In genomic region chr5:88839238-88839637, GRCh38 we compare ENCODE assay signal across 18 cellular contexts. TPM values are rescaled to one million over a fixed set of nuclear protein-coding genes. Genes with fewer than 3 reads are reported as not detected.
DNase-seq lines count a peak whose midpoint lies in the region; ATAC-seq and TF ChIP-seq lines count a peak whose summit lies in the region.
"Had no signal": no experiment of that assay in that cellular context is flagged by ENCODE, and none has a peak within 500 bp of the region (broad histone marks: within the 10 kb centered on the region; RNA-seq: fewer than 3 reads in every experiment).

No MANE protein-coding gene starts in this region.

- H3K9me3 ChIP-seq in HEK293 (ENCODE audit: control insufficient read depth, insufficient read depth, low read depth, low read length) (no peaks in the 10 kb centered on the region), psoas muscle (no peaks in the 10 kb centered on the region), uterus (no peaks in the 10 kb centered on the region)
- H3K9me3 ChIP-seq: SJCRH30 had no signal

- 72 to 84% (median 80%) methylated on average over 4 of the region's 4 CpGs for WGBS in psoas muscle, 3 donors

- peaks cover 69% of the 10 kb centered on the region for H3K4me1 Mint-ChIP-seq in activated B cell treated with CpG ODN at 0.5 μM for 24 hours

- TF ChIP-seq CTCF in HEK293 (tag by site-specific recombination; IDR thresholded peaks at IDR 0.05) = no peak
- TF ChIP-seq CTCF in activated B cell treated with CpG ODN at 0.5 μM for 24 hours (IDR thresholded peaks at IDR 0.05) = no peak
- TF ChIP-seq CTCF in psoas muscle (IDR thresholded peaks at IDR 0.05) = no peak
- TF ChIP-seq CTCF in uterus (IDR thresholded peaks at IDR 0.05) = no peak

- POLR2A ChIA-PET in HEK293 (lab: Yijun Ruan, JAX) (no interaction called here), activated B cell treated with CpG ODN at 0.5 μM for 24 hours (lab: Charles Lee) (interaction anchor here (0.6 to 2.7 kb wide), 4 partner anchors 10 to 479 kb away, joined by 4 to 10 read pairs (median 4); partner anchors contain the start of gene MEF2C)

- H3K4me3 Mint-ChIP-seq in activated B cell treated with CpG ODN at 0.5 μM for 24 hours = no peak overlapping the region
- H3K4me3 Mint-ChIP-seq: CD8-positive, alpha-beta T cell; HFFc6 had no signal

- no peak for DNase-seq in activated B cell treated with CpG ODN at 0.5 μM for 24 hours
- DNase-seq in psoas muscle = no peak
- DNase-seq in uterus = no peak
- no peak for DNase-seq in HuH-7.5 (ENCODE audit: low spot score)
- no peak for DNase-seq in NCI-H146 (lab: John Stamatoyannopoulos, UW)
- DNase-seq: C1 segment of cervical spinal cord; CD8-positive, alpha-beta T cell; DND-41; HFFc6; KBM-7; NCI-H1092; NCI-H1436; NCI-H1930; NCI-H69; SJCRH30 had no signal

- no peaks in the 10 kb centered on the region for H3K27me3 ChIP-seq in psoas muscle (ENCODE audit: insufficient read depth in 3 of 3, low read length in 2 of 3)
- H3K27me3 ChIP-seq in uterus = no peaks in the 10 kb centered on the region
- H3K27me3 ChIP-seq: SJCRH30 had no signal

- intact Hi-C loops in activated B cell treated with CpG ODN at 0.5 μM for 24 hours (cut with micrococcal nuclease) (no loop called here), psoas muscle (cut with DNase I) (loop anchor here (5.0 to 10.0 kb wide), 2 partner anchors 43 to 94 kb away; partner anchors contain the start of gene MEF2C (in 1 of the 2)), uterus (cut with DNase I; ENCODE audit: low total_unique reads) (no loop called here)

- no peaks in the 10 kb centered on the region for H3K9me3 Mint-ChIP-seq in activated B cell treated with CpG ODN at 0.5 μM for 24 hours
- H3K9me3 Mint-ChIP-seq: CD8-positive, alpha-beta T cell; HFFc6 had no signal

- no peak for TF ChIP-seq POLR2A in uterus (IDR thresholded peaks at IDR 0.05)

- H3K4me1 ChIP-seq in HEK293 (ENCODE audit: control insufficient read depth, insufficient read depth, low read length) (no peaks in the 10 kb centered on the region; the same call in 1 of the 2 replicates), psoas muscle (peaks cover 79% of the 10 kb centered on the region), uterus (no peaks in the 10 kb centered on the region)
- H3K4me1 ChIP-seq: SJCRH30 had no signal

- CTCF ChIA-PET in HEK293 (lab: Yijun Ruan, JAX) = no interaction called here
- CTCF ChIA-PET in activated B cell treated with CpG ODN at 0.5 μM for 24 hours (lab: Charles Lee) = no interaction called here

- ATAC-seq in activated B cell treated with CpG ODN at 0.5 μM for 24 hours (ENCODE audit: low read depth) (no peak), psoas muscle (no peak), HG03521 (IDR thresholded peaks at IDR 0.05; ENCODE audit: unreplicated experiment) (no peak)
- ATAC-seq: CD8-positive, alpha-beta T cell; Panc1 had no signal

- no peaks in the 10 kb centered on the region for H3K36me3 ChIP-seq in HEK293 (ENCODE audit: control insufficient read depth in 2 of 2, insufficient read depth in 1 of 2, low read length in 2 of 2)
- peaks cover 0 to 10% of the 10 kb centered on the region in 2 donors for H3K36me3 ChIP-seq in psoas muscle (ENCODE audit: insufficient read depth in 1 of 2, low read depth in 1 of 2)
- no peaks in the 10 kb centered on the region for H3K36me3 ChIP-seq in uterus

- H3K27ac Mint-ChIP-seq in activated B cell treated with CpG ODN at 0.5 μM for 24 hours = peak overlapping the region; percentile 71
- H3K27ac Mint-ChIP-seq: CD8-positive, alpha-beta T cell; HFFc6 had no signal

- no peak overlapping the region for H3K27ac ChIP-seq in HEK293 (ENCODE audit: extremely low read depth, low read depth, low read length)
- H3K27ac ChIP-seq in psoas muscle = peak overlapping the region; percentile 87
- peak overlapping the region; percentile 87 to 88 for H3K27ac ChIP-seq in uterus
- H3K27ac ChIP-seq: SJCRH30 had no signal

- peaks cover 42% of the 10 kb centered on the region for H3K36me3 Mint-ChIP-seq in activated B cell treated with CpG ODN at 0.5 μM for 24 hours (ENCODE audit: low read depth)
- H3K36me3 Mint-ChIP-seq: CD8-positive, alpha-beta T cell had no signal

- H3K4me3 ChIP-seq in HEK293 (ENCODE audit: low read depth, low read length) = no peak overlapping the region
- H3K4me3 ChIP-seq in psoas muscle = no peak overlapping the region
- H3K4me3 ChIP-seq in uterus = no peak overlapping the region
- H3K4me3 ChIP-seq: SJCRH30 had no signal

- no peaks in the 10 kb centered on the region for H3K27me3 Mint-ChIP-seq in activated B cell treated with CpG ODN at 0.5 μM for 24 hours

TF ChIP-seq in HEK293, 187 proteins besides CTCF, POLR2A, EP300 and RAD21:
- TF ChIP-seq MEIS1 (CRISPR knock-in tag; IDR thresholded peaks at IDR 0.05; ENCODE audit: borderline replicate concordance) (no peak), ZNF596 (tag by site-specific recombination; IDR thresholded peaks at IDR 0.05) (peak; percentile 54), ZBTB21 (tag by site-specific recombination; IDR thresholded peaks at IDR 0.05) (no peak), HOXA7 (CRISPR knock-in tag; IDR thresholded peaks at IDR 0.05; ENCODE audit: borderline replicate concordance) (no peak)
TF ChIP-seq in HEK293: peak in this region for 1.

RNA-seq across cellular contexts. Expression of gene MEF2C, which starts 43.7 kb away (rescaled TPM):
- total RNA-seq in activated B cell treated with CpG ODN at 0.5 μM for 24 hours = 348 and 359 TPM in 2 replicates
- 100 to 1,000 TPM; 148 to 530 (median 257) TPM for total RNA-seq in psoas muscle
- 10 to 100 TPM in 2 of 3 donors, 1 to 10 TPM in 1; 9.3 to 96.4 (median 32.0) TPM for polyA plus RNA-seq in psoas muscle
- 100 to 1,000 TPM in 1 of 4 donors, 10 to 100 TPM in 3; 30.3 to 134 (median 70.3) TPM for total RNA-seq in uterus

Comparison
In these comparisons a context has a peak if more than half of its experiments do, and no peak if none do; other contexts are left out.
1. intact Hi-C loops: an anchor here in psoas muscle (5.0 to 10.0 kb wide); none called in activated B cell treated with CpG ODN at 0.5 μM for 24 hours and uterus.